In the genomic region with DNA sequence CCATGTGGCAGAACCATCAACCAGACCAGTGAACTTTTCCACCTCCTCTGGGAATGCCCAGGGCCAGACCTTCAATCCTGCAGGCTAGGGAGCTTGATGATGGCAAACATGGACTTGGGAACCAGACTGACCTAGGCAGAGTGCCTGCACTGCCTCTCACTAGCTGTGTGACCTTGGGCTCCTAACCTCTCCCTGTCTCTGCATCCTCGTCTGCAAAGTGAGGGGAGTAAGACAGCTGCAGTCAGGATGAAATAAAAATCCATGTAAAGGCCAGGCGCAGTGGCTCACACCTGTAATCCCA, we compare ENCODE assay signal across 21 cellular contexts. TPM values are rescaled to one million over a fixed set of nuclear protein-coding genes. Genes with fewer than 3 reads are reported as not detected.
"Had no signal": no experiment of that assay in that cellular context is flagged by ENCODE, and none has a peak within 500 bp of the region (broad histone marks: within the 10 kb centered on the region; RNA-seq: fewer than 3 reads in every experiment).

No MANE protein-coding gene starts in this region.

- H3K27me3 ChIP-seq: ovary, sigmoid colon, tibial nerve, upper lobe of left lung, vagina had no signal

- H3K27ac ChIP-seq: left ventricle myocardium inferior, ovary, prostate gland, sigmoid colon, spleen, tibial nerve, upper lobe of left lung, vagina had no signal

- H3K4me1 ChIP-seq: prostate gland, sigmoid colon, upper lobe of left lung, vagina had no signal

- H3K4me3 ChIP-seq: left ventricle myocardium inferior, mucosa of descending colon, ovary, prostate gland, sigmoid colon, spleen, tibial nerve, upper lobe of left lung, vagina had no signal

- H3K36me3 ChIP-seq: left ventricle myocardium inferior, ovary, prostate gland, sigmoid colon, spleen, tibial nerve, upper lobe of left lung, vagina had no signal

- H3K9me3 ChIP-seq: mucosa of descending colon, ovary, prostate gland, sigmoid colon, spleen, tibial nerve, upper lobe of left lung, vagina had no signal

RNA-seq across cellular contexts. Expression of a gene that starts 35.4 kb away (rescaled TPM):
- total RNA-seq: kidney; left colon; left ventricle myocardium inferior; lower leg skin; lung microvascular endothelial cell; mesenteric fat pad; mucosa of descending colon; myocyte; naive thymus-derived CD4-positive, alpha-beta T cell; natural killer cell treated with Interleukin-12 subunit alpha and Interleukin-12 subunit beta and Interleukin-15 and Interleukin-18, amount 100 ng/mL, for 72 hours; omental fat pad; ovary; right cardiac atrium; sigmoid colon; spleen; temporal lobe; tibial nerve; upper lobe of left lung; urinary bladder; vagina had no signal
